24 cellular contexts compared by ENCODE assay signal in genomic region chr7:69769826-69770225, GRCh38.
"Had no signal": no experiment of that assay in that cellular context is flagged by ENCODE, and none has a peak within 500 bp of the region (broad histone marks: within the 10 kb centered on the region; RNA-seq: fewer than 3 reads in every experiment).

No MANE protein-coding gene starts in this region.

- H3K4me1 Mint-ChIP-seq: T-helper 17 cell had no signal

- H3K27me3 ChIP-seq: ascending aorta, body of pancreas had no signal

- ATAC-seq: activated naive CD4-positive, alpha-beta T cell treated with anti-CD3 and anti-CD28 coated beads, Interleukin-2, amount 50 U/mL, for 72 hours; activated naive CD8-positive, alpha-beta T cell treated with anti-CD3 and anti-CD28 coated beads, Interleukin-2, amount 50 U/mL, for 24 hours; activated T-cell treated with anti-CD3 and anti-CD28 coated beads, Interleukin-2, amount 50 U/mL, for 4 hours; PC-3; T-helper 17 cell had no signal

- H3K36me3 Mint-ChIP-seq: activated CD4-positive, alpha-beta memory T cell treated with anti-CD3 and anti-CD28 coated beads for 36 hours had no signal

- H3K9me3 ChIP-seq: ascending aorta, body of pancreas had no signal

- H3K27ac ChIP-seq: ascending aorta, body of pancreas had no signal

- H3K27me3 Mint-ChIP-seq: activated B cell treated with CpG ODN at 0.5 μM for 24 hours; activated CD4-positive, alpha-beta memory T cell treated with anti-CD3 and anti-CD28 coated beads for 36 hours; activated CD4-positive, alpha-beta T cell treated with anti-CD3 and anti-CD28 coated beads, Interleukin-2, amount 10 ng/mL, durations not matched to agents 7 days and 5 days; activated naive CD8-positive, alpha-beta T cell treated with anti-CD3 and anti-CD28 coated beads, Interleukin-2, amount 50 U/mL, for 24 hours; T-helper 17 cell had no signal

- H3K27ac Mint-ChIP-seq: activated B cell treated with CpG ODN at 0.5 μM for 24 hours; activated CD4-positive, alpha-beta memory T cell treated with anti-CD3 and anti-CD28 coated beads for 36 hours; activated CD4-positive, alpha-beta T cell treated with anti-CD3 and anti-CD28 coated beads, Interleukin-2, amount 10 ng/mL, durations not matched to agents 7 days and 5 days; activated naive CD4-positive, alpha-beta T cell treated with anti-CD3 and anti-CD28 coated beads, Interleukin-2, amount 50 U/mL, for 72 hours; activated naive CD8-positive, alpha-beta T cell treated with anti-CD3 and anti-CD28 coated beads, Interleukin-2, amount 50 U/mL, for 24 hours; T-helper 17 cell had no signal

- H3K4me1 ChIP-seq: ascending aorta had no signal

- H3K9me3 Mint-ChIP-seq: activated B cell treated with CpG ODN at 0.5 μM for 24 hours had no signal

- H3K4me3 Mint-ChIP-seq: activated B cell treated with CpG ODN at 0.5 μM for 24 hours; activated CD4-positive, alpha-beta memory T cell treated with anti-CD3 and anti-CD28 coated beads for 36 hours; activated CD4-positive, alpha-beta T cell treated with anti-CD3 and anti-CD28 coated beads, Interleukin-2, amount 10 ng/mL, durations not matched to agents 7 days and 5 days; activated naive CD8-positive, alpha-beta T cell treated with anti-CD3 and anti-CD28 coated beads, Interleukin-2, amount 50 U/mL, for 24 hours; activated T-cell treated with anti-CD3 and anti-CD28 coated beads, Interleukin-2, amount 50 U/mL, for 4 hours; T-helper 17 cell had no signal

- DNase-seq: activated B cell treated with CpG ODN at 0.5 μM for 24 hours; activated CD4-positive, alpha-beta memory T cell treated with anti-CD3 and anti-CD28 coated beads for 36 hours; activated CD4-positive, alpha-beta T cell treated with anti-CD3 and anti-CD28 coated beads for 1 hour; activated CD4-positive, alpha-beta T cell treated with anti-CD3 and anti-CD28 coated beads, Interleukin-2, amount 10 ng/mL, durations not matched to agents 7 days and 5 days; activated CD8-positive, alpha-beta memory T cell treated with anti-CD3 and anti-CD28 coated beads for 24 hours; activated effector memory CD4-positive, alpha-beta T cell treated with anti-CD3 and anti-CD28 coated beads, Interleukin-2, amount 50 U/mL, for 16 hours; activated naive CD4-positive, alpha-beta T cell treated with Interleukin-2 at 50 U/mL for 16 hours; activated naive CD8-positive, alpha-beta T cell treated with anti-CD3 and anti-CD28 coated beads, Interleukin-2, amount 50 U/mL, for 24 hours; activated T-cell treated with anti-CD3 and anti-CD28 coated beads, Interleukin-2, amount 50 U/mL, for 4 hours; amniotic stem cell; body of pancreas; central memory CD4-positive, alpha-beta T cell; Kasumi-1; NCI-H1930; NCI-H2171; NCI-H2227 treated with DMSO at 0.1 percent for 48 hours; NCI-H446 treated with DMSO at 0.1 percent for 48 hours; NCI-H774; PC-3; SHP77; T-helper 17 cell; T-helper 9 cell had no signal

- H3K4me3 ChIP-seq: ascending aorta, body of pancreas had no signal

- H3K36me3 ChIP-seq: ascending aorta had no signal
